ENCODE assay signal across 1 cellular context in genomic region chr13:36418022-36418805, GRCh38.
TF ChIP-seq lines count a peak whose summit lies in the region.

No MANE protein-coding gene starts in this region.

TF ChIP-seq in GM12878, 131 proteins besides CTCF, POLR2A, EP300 and RAD21 (continued from another document and continues in another):
- peak; percentile 69 for TF ChIP-seq CUX1 (IDR thresholded peaks at IDR 0.05; ENCODE audit: insufficient replicate concordance, low read depth, low read length)
- TF ChIP-seq E2F8 (IDR thresholded peaks at IDR 0.05; ENCODE audit: low read depth, partially characterized antibody) = no peak
- TF ChIP-seq MLLT1 (IDR thresholded peaks at IDR 0.05) = 0 out of 2 replicates have a peak, but pooled peaks have one; percentile 33
- TF ChIP-seq ETV6 (conservative IDR thresholded peaks at IDR 0.05 in 1 of 2, IDR thresholded peaks at IDR 0.05 in 1 of 2; ENCODE audit: borderline replicate concordance in 1 of 2, low read depth in 1 of 2) = peak in 1 of 2 experiments; percentile 31; a peak in 1 of 4 replicates
- TF ChIP-seq IRF4 (IDR thresholded peaks at IDR 0.05; ENCODE audit: low read depth, low read length) = 0 out of 2 replicates have a peak, but pooled peaks have one; percentile 17
- TF ChIP-seq USF2 (IDR thresholded peaks at IDR 0.05; ENCODE audit: borderline replicate concordance, low read depth, low read length) = no peak
- no peak for TF ChIP-seq ZBTB11 (CRISPR knock-in tag; IDR thresholded peaks at IDR 0.05)
- no peak for TF ChIP-seq HSF1 (IDR thresholded peaks at IDR 0.05; ENCODE audit: low read depth, low read length)
- no peak for TF ChIP-seq BHLHE40 (IDR thresholded peaks at IDR 0.05; ENCODE audit: borderline replicate concordance in 1 of 2, low read depth in 2 of 2, low read length in 1 of 2)
- peak; percentile 10; the same call in 1 of the 2 replicates for TF ChIP-seq SREBF1 (IDR thresholded peaks at IDR 0.05; ENCODE audit: low read length)
- TF ChIP-seq CBX5 (IDR thresholded peaks at IDR 0.05; ENCODE audit: low read depth) = no peak
- TF ChIP-seq STAT1 (conservative IDR thresholded peaks at IDR 0.05) = no peak
- TF ChIP-seq CBFB (IDR thresholded peaks at IDR 0.05; ENCODE audit: low read depth) = 0 out of 2 replicates have a peak, but pooled peaks have one; percentile 22
- TF ChIP-seq ATF3 (IDR thresholded peaks at IDR 0.05; ENCODE audit: borderline replicate concordance, extremely low read depth, low read depth, low read length) = no peak
- TF ChIP-seq ATF2 (IDR thresholded peaks at IDR 0.05; ENCODE audit: low read length) = peak; percentile 58; the same call in 1 of the 2 replicates
- peak; percentile 39; the same call in 1 of the 2 replicates for TF ChIP-seq CREM (IDR thresholded peaks at IDR 0.05; ENCODE audit: low read depth)
- no peak for TF ChIP-seq FOXK2 (IDR thresholded peaks at IDR 0.05)
- TF ChIP-seq BRCA1 (IDR thresholded peaks at IDR 0.05; ENCODE audit: low read depth, low read length) = no peak
- TF ChIP-seq ZZZ3 (IDR thresholded peaks at IDR 0.05; ENCODE audit: control insufficient read depth, insufficient read length, low read depth) = no peak
- TF ChIP-seq TAF1 (IDR thresholded peaks at IDR 0.05; ENCODE audit: borderline replicate concordance, low read depth, low read length) = no peak
- no peak for TF ChIP-seq SMAD1 (IDR thresholded peaks at IDR 0.05; ENCODE audit: low read depth, partially characterized antibody)
- no peak for TF ChIP-seq ZNF687 (IDR thresholded peaks at IDR 0.05)
- TF ChIP-seq SMC3 (IDR thresholded peaks at IDR 0.05; ENCODE audit: borderline replicate concordance, low read length) = no peak
- no peak for TF ChIP-seq YBX1 (IDR thresholded peaks at IDR 0.05)
- TF ChIP-seq ESRRA (IDR thresholded peaks at IDR 0.05; ENCODE audit: low read length) = no peak
- peak; percentile 62 for TF ChIP-seq MEF2B (IDR thresholded peaks at IDR 0.05; ENCODE audit: partially characterized antibody, poor library complexity, severe bottlenecking)
- TF ChIP-seq MYC (IDR thresholded peaks at IDR 0.05; ENCODE audit: insufficient read depth, insufficient read length, insufficient replicate concordance, low read length, severe bottlenecking) = no peak
- TF ChIP-seq CHD1 (IDR thresholded peaks at IDR 0.05; ENCODE audit: low read depth, low read length) = no peak
- TF ChIP-seq SUZ12 (IDR thresholded peaks at IDR 0.05; ENCODE audit: unreplicated experiment) = no peak
- TF ChIP-seq CBX3 (IDR thresholded peaks at IDR 0.05; ENCODE audit: borderline replicate concordance, low read depth) = no peak
- TF ChIP-seq EED (IDR thresholded peaks at IDR 0.05; ENCODE audit: low read depth) = 0 out of 2 replicates have a peak, but pooled peaks have one; percentile 40
- no peak for TF ChIP-seq MTA3 (IDR thresholded peaks at IDR 0.05; ENCODE audit: borderline replicate concordance, low read length)
